In genomic region chr19:45094158-45094557, GRCh38 we compare ENCODE assay signal across 8 cellular contexts. TPM values are rescaled to one million over a fixed set of nuclear protein-coding genes. Genes with fewer than 3 reads are reported as not detected.
A peak's percentile ranks its signal among the peaks of the same experiment; 100 is the strongest.
DNase-seq lines count a peak whose midpoint lies in the region; ATAC-seq and TF ChIP-seq lines count a peak whose summit lies in the region.

No MANE protein-coding gene starts in this region.

- H3K36me3 ChIP-seq in BJ (ENCODE audit: control insufficient read depth, insufficient read depth, low read length) (peaks cover 3% of the 10 kb centered on the region), KMS-11 (ENCODE audit: insufficient read depth) (peaks cover 6% of the 10 kb centered on the region; the same call in 1 of the 2 replicates)

- POLR2A ChIA-PET in BJ (lab: Charles Lee) = no interaction called here

- no peaks in the 10 kb centered on the region for H3K9me3 Mint-ChIP-seq in natural killer cell

- peaks cover 60% of the 10 kb centered on the region for H3K79me2 ChIP-seq in KMS-11 (ENCODE audit: insufficient read depth, low read depth)

- H2AFZ ChIP-seq in KMS-11 (ENCODE audit: low read depth) = no peak overlapping the region

- CTCF ChIA-PET in BJ (lab: Yijun Ruan, JAX) = no interaction called here

- DNase-seq in BJ (ENCODE audit: low read depth) (no peak), choroid plexus epithelial cell (ENCODE audit: low read depth) (no peak), natural killer cell (no peak), pons (ENCODE audit: low spot score) (no peak), HUDEP-2 (lab: John Stamatoyannopoulos, UW; ENCODE audit: unreplicated experiment in 76 of 76) (no peak)

- peaks cover 1% of the 10 kb centered on the region; the same call in 1 of the 2 replicates for H4K20me1 ChIP-seq in KMS-11 (ENCODE audit: insufficient read depth)

- peak overlapping the region; percentile 99 for H3K4me3 Mint-ChIP-seq in natural killer cell

- TF ChIP-seq CTCF in BJ (IDR thresholded peaks at IDR 0.05; ENCODE audit: insufficient read depth, low read depth, low read length) (no peak), KMS-11 (conservative IDR thresholded peaks at IDR 0.05; ENCODE audit: low read depth, low read length) (no peak), choroid plexus epithelial cell (conservative IDR thresholded peaks at IDR 0.05; ENCODE audit: low read depth, low read length) (no peak), natural killer cell (IDR thresholded peaks at IDR 0.05) (no peak)

- H3K4me2 ChIP-seq in KMS-11 = peak overlapping the region; percentile 98

- ATAC-seq in natural killer cell (no peak), GM21528 (IDR thresholded peaks at IDR 0.05; ENCODE audit: low FRiP score, unreplicated experiment) (no peak), HG03460 (IDR thresholded peaks at IDR 0.05; ENCODE audit: unreplicated experiment) (no peak)

- H3K4me3 ChIP-seq in BJ (ENCODE audit: low read depth, low read length) = peak overlapping the region; percentile 64
- H3K4me3 ChIP-seq in KMS-11 (IDR thresholded peaks at IDR 0.05; ENCODE audit: insufficient read depth, low read depth, low read length) = no peak overlapping the region
- H3K4me3 ChIP-seq in choroid plexus epithelial cell (ENCODE audit: low read depth, low read length) = peak overlapping the region; percentile 73

- peak overlapping the region; percentile 97 to 99 for H3K27ac Mint-ChIP-seq in natural killer cell

- intact Hi-C loops in natural killer cell (cut with micrococcal nuclease) = no loop called here

- no peak overlapping the region for H3K27ac ChIP-seq in KMS-11

- peak overlapping the region; percentile 52; the same call in 1 of the 2 replicates for H3K9ac ChIP-seq in KMS-11

- H3K27me3 Mint-ChIP-seq in natural killer cell (ENCODE audit: low read depth in 2 of 2) = no peaks in the 10 kb centered on the region

- H3K36me3 Mint-ChIP-seq in natural killer cell = no peaks in the 10 kb centered on the region

- H3K4me1 Mint-ChIP-seq in natural killer cell = peaks cover 75% of the 10 kb centered on the region in 2 donors

- H3K4me1 ChIP-seq in KMS-11 (ENCODE audit: low read depth, poor library complexity, severe bottlenecking) = peaks cover 52% of the 10 kb centered on the region

- no peaks in the 10 kb centered on the region for H3K27me3 ChIP-seq in BJ (ENCODE audit: control insufficient read depth, insufficient read depth, low read length)
- H3K27me3 ChIP-seq in KMS-11 (ENCODE audit: insufficient read depth, low read depth) = no peaks in the 10 kb centered on the region

RNA-seq across cellular contexts. Expression of gene PPP1R37, which starts 1.2 kb away (rescaled TPM):
- polyA plus RNA-seq in BJ (2011; rRNA removed) = 10.8 and 16.1 TPM in 2 replicates
- 7.5 and 10.5 TPM in 2 replicates for polyA minus RNA-seq in BJ (2011; rRNA and poly(A)+ RNA removed)
- total RNA-seq in natural killer cell = 10 to 100 TPM; 23.8 to 29.3 (median 25.0) TPM

RNA-seq across cellular contexts. Expression of gene GEMIN7, which starts 15.1 kb away (rescaled TPM):
- polyA plus RNA-seq in BJ (2011; rRNA removed) = 17.0 and 25.0 TPM in 2 replicates
- polyA minus RNA-seq in BJ (2011; rRNA and poly(A)+ RNA removed) = 10.7 and 13.8 TPM in 2 replicates
- total RNA-seq in natural killer cell = 10 to 100 TPM; 27.7 to 28.7 (median 27.9) TPM

RNA-seq across cellular contexts. Expression of gene ZNF296, which starts 17.9 kb away (rescaled TPM):
- polyA plus RNA-seq in BJ (2011; rRNA removed) = 0.09 TPM in 1 of 2 replicates, not detected in the other
- polyA minus RNA-seq in BJ (2011; rRNA and poly(A)+ RNA removed) = 0.14 TPM in 1 of 2 replicates, not detected in the other
- 1 to 10 TPM; 5.1 to 8.0 (median 8.0) TPM for total RNA-seq in natural killer cell

RNA-seq across cellular contexts. Expression of gene CLASRP, which starts 55.3 kb away (rescaled TPM):
- 13.6 and 15.9 TPM in 2 replicates for polyA plus RNA-seq in BJ (2011; rRNA removed)
- polyA minus RNA-seq in BJ (2011; rRNA and poly(A)+ RNA removed) = 11.3 and 11.9 TPM in 2 replicates
- total RNA-seq in natural killer cell = 100 to 1,000 TPM; 142 to 160 (median 146) TPM
